Comparison of ENCODE assay signal across 9 cellular contexts in genomic region chr9:124040186-124040920, GRCh38. TPM values are rescaled to one million over a fixed set of nuclear protein-coding genes. Genes with fewer than 3 reads are reported as not detected.
DNase-seq lines count a peak whose midpoint lies in the region; ATAC-seq, FAIRE-seq and TF ChIP-seq lines count a peak whose summit lies in the region.
"Had no signal": no experiment of that assay in that cellular context is flagged by ENCODE, and none has a peak within 500 bp of the region (broad histone marks: within the 10 kb centered on the region; RNA-seq: fewer than 3 reads in every experiment).

No MANE protein-coding gene starts in this region.

- POLR2A ChIA-PET in A549 (lab: Yijun Ruan, JAX): interaction anchor here (0.6 kb wide), 1 partner anchor 79 kb away, joined by 3 read pairs; no protein-coding TSS in a partner anchor
- POLR2A ChIA-PET in HEK293 (lab: Yijun Ruan, JAX): interaction anchor here (0.6 to 1.5 kb wide), 6 partner anchors 15 to 991 kb away, joined by 3 to 5 read pairs (median 4); partner anchors contain the start of gene LHX2
- POLR2A ChIA-PET in MCF 10A (lab: Yijun Ruan, JAX): interaction anchor here (1.1 kb wide), 1 partner anchor 313 kb away, joined by 3 read pairs; no protein-coding TSS in a partner anchor

- no TSS peak for BruUV-seq in MCF 10A (replicated peaks; lab: Mats Ljungman, UMichigan)

- H3K36me3 ChIP-seq in HEK293 (ENCODE audit: control insufficient read depth in 2 of 2, insufficient read depth in 1 of 2, low read length in 2 of 2): no peaks in the 10 kb centered on the region

- H3K36me3 Mint-ChIP-seq in MCF 10A (ENCODE audit: insufficient read depth, unreplicated experiment): no peaks in the 10 kb centered on the region
- no peaks in the 10 kb centered on the region for H3K36me3 Mint-ChIP-seq in mesothelial cell of epicardium

- ATAC-seq in A549: peak; percentile 26 to 51; a peak in 4 of 6 replicates

- TF ChIP-seq EP300 in A549 (IDR thresholded peaks at IDR 0.05): no peak

- peak overlapping the region; percentile 60 for H3K4me3 ChIP-seq in A549
- peak overlapping the region; percentile 38 for H3K4me3 ChIP-seq in HEK293 (ENCODE audit: low read depth, low read length)

- H3K4me1 ChIP-seq in A549 (peaks cover 11% of the 10 kb centered on the region; the same call in 2 of the 3 replicates), HEK293 (ENCODE audit: control insufficient read depth, insufficient read depth, low read length) (peaks cover 2% of the 10 kb centered on the region; the same call in 1 of the 2 replicates)

- H3K27ac Mint-ChIP-seq in MCF 10A (ENCODE audit: low read depth, unreplicated experiment) (no peak overlapping the region), mesothelial cell of epicardium (no peak overlapping the region)

- H3K27me3 Mint-ChIP-seq in MCF 10A (ENCODE audit: insufficient read depth, unreplicated experiment) (peaks cover 35% of the 10 kb centered on the region), mesothelial cell of epicardium (ENCODE audit: low read depth) (peaks cover 89% of the 10 kb centered on the region)

- H3K9me3 Mint-ChIP-seq in MCF 10A (ENCODE audit: unreplicated experiment) (no peaks in the 10 kb centered on the region), mesothelial cell of epicardium (no peaks in the 10 kb centered on the region)

- 67% methylated on average over 16 of the region's 21 CpGs for WGBS in A549 (ENCODE audit: missing lambda C conversion rate)

- TF ChIP-seq RAD21 in A549 (conservative IDR thresholded peaks at IDR 0.05 in 1 of 2, IDR thresholded peaks at IDR 0.05 in 1 of 2): no peak

- H3K27ac ChIP-seq in A549: peak overlapping the region; percentile 76 to 85
- H3K27ac ChIP-seq in HEK293 (ENCODE audit: extremely low read depth, low read depth, low read length): no peak overlapping the region; the same call in 1 of the 2 replicates

- no peak for TF ChIP-seq POLR2A in A549 (IDR thresholded peaks at IDR 0.05; ENCODE audit: low read length)

- H3K4me3 Mint-ChIP-seq in MCF 10A (ENCODE audit: unreplicated experiment) (peak overlapping the region; percentile 22), mesothelial cell of epicardium (peak overlapping the region; percentile 41)

- H3K4me1 Mint-ChIP-seq in MCF 10A (ENCODE audit: insufficient read depth, unreplicated experiment) (peaks cover 7% of the 10 kb centered on the region), mesothelial cell of epicardium (peaks cover 9% of the 10 kb centered on the region)

- H3K9me3 ChIP-seq in A549 (no peaks in the 10 kb centered on the region), HEK293 (ENCODE audit: control insufficient read depth, insufficient read depth, low read depth, low read length) (no peaks in the 10 kb centered on the region)

- CTCF ChIA-PET in A549 (lab: Yijun Ruan, JAX): interaction anchor here (0.7 to 6.6 kb wide), 82 partner anchors 8 to 686 kb away, joined by 3 to 160 read pairs (median 4); partner anchors contain the start of gene LHX2
- CTCF ChIA-PET in HEK293 (lab: Yijun Ruan, JAX): interaction anchor here (0.5 to 5.5 kb wide), 43 partner anchors 9 to 1403 kb away, joined by 3 to 64 read pairs (median 5); no protein-coding TSS in a partner anchor
- CTCF ChIA-PET in MCF 10A (lab: Yijun Ruan, JAX): interaction anchor here (0.5 to 1.8 kb wide), 18 partner anchors 11 to 498 kb away, joined by 3 to 7 read pairs (median 4); no protein-coding TSS in a partner anchor

- intact Hi-C loops in MCF 10A (cut with micrococcal nuclease): loop anchor here (1.0 to 2.0 kb wide), 2 partner anchors 316 to 496 kb away; no protein-coding TSS in a partner anchor

- TF ChIP-seq CTCF in A549 (IDR thresholded peaks at IDR 0.05) (no peak), HEK293 (tag by site-specific recombination; IDR thresholded peaks at IDR 0.05) (no peak), MCF 10A (IDR thresholded peaks at IDR 0.05; ENCODE audit: unreplicated experiment) (no peak), mesothelial cell of epicardium (IDR thresholded peaks at IDR 0.05; ENCODE audit: unreplicated experiment) (no peak), GM20000 (IDR thresholded peaks at IDR 0.05; ENCODE audit: extremely low read depth, missing control alignments) (no peak)

- H3K4me2 ChIP-seq in A549: peak overlapping the region; percentile 93

- DNase-seq in A549 (ENCODE audit: low read depth in 1 of 2, low spot score in 1 of 2) (no peak), MCF 10A (ENCODE audit: unreplicated experiment) (peak; percentile 13), mesothelial cell of epicardium (ENCODE audit: low spot score in 2 of 2, unreplicated experiment in 2 of 2) (no peak), GM19239 (ENCODE audit: insufficient read length, low spot score) (no peak), GDM1 (lab: John Stamatoyannopoulos, UW) (no peak), cortex of kidney (lab: John Stamatoyannopoulos, UW) (no peak), GM20000 (ENCODE audit: low spot score) (no peak)

- no peak for FAIRE-seq in A549 (lab: Jason Lieb, UNC)
- FAIRE-seq in GM19239 (lab: Jason Lieb, UNC): no peak

TF ChIP-seq in A549, 52 proteins besides CTCF, POLR2A, EP300 and RAD21:
- TF ChIP-seq NR3C1 (IDR thresholded peaks at IDR 0.05): no peak
- TF ChIP-seq MAZ (IDR thresholded peaks at IDR 0.05; ENCODE audit: borderline replicate concordance, low read depth, low read length): no peak
- no peak for TF ChIP-seq HOXB5 (CRISPR knock-in tag; IDR thresholded peaks at IDR 0.05)
- no peak for TF ChIP-seq SREBF2 (IDR thresholded peaks at IDR 0.05)
- TF ChIP-seq HOXB13 (CRISPR knock-in tag; IDR thresholded peaks at IDR 0.05; ENCODE audit: low read depth): no peak
- TF ChIP-seq HEYL (CRISPR knock-in tag; IDR thresholded peaks at IDR 0.05): no peak
- TF ChIP-seq MAX (IDR thresholded peaks at IDR 0.05): no peak
- TF ChIP-seq ELK1 (IDR thresholded peaks at IDR 0.05; ENCODE audit: low read depth, low read length): no peak
- no peak for TF ChIP-seq FOXS1 (CRISPR knock-in tag; IDR thresholded peaks at IDR 0.05)
- no peak for TF ChIP-seq RCOR1 (IDR thresholded peaks at IDR 0.05; ENCODE audit: low read depth, low read length)
- no peak for TF ChIP-seq TP53 (CRISPR knock-in tag; IDR thresholded peaks at IDR 0.05)
- no peak for TF ChIP-seq KDM5A (IDR thresholded peaks at IDR 0.05)
- TF ChIP-seq CBX8 (IDR thresholded peaks at IDR 0.05): no peak

TF ChIP-seq in HEK293, 187 proteins besides CTCF, POLR2A, EP300 and RAD21 (continues in another document):
- no peak for TF ChIP-seq ZNF423 (tag by site-specific recombination; IDR thresholded peaks at IDR 0.05)
- TF ChIP-seq ZNF112 (tag by site-specific recombination; IDR thresholded peaks at IDR 0.05): no peak
- TF ChIP-seq ZNF24 (tag by site-specific recombination; IDR thresholded peaks at IDR 0.05): no peak
- no peak for TF ChIP-seq ZNF670 (tag by site-specific recombination; IDR thresholded peaks at IDR 0.05; ENCODE audit: low read depth)
- no peak for TF ChIP-seq ZNF280D (tag by site-specific recombination; IDR thresholded peaks at IDR 0.05)
- no peak for TF ChIP-seq ZNF114 (tag by site-specific recombination; IDR thresholded peaks at IDR 0.05)
- no peak for TF ChIP-seq ZNF513 (tag by site-specific recombination; IDR thresholded peaks at IDR 0.05)
- no peak for TF ChIP-seq REPIN1 (tag by site-specific recombination; IDR thresholded peaks at IDR 0.05; ENCODE audit: low read depth)
- no peak for TF ChIP-seq ZNF311 (tag by site-specific recombination; IDR thresholded peaks at IDR 0.05; ENCODE audit: borderline replicate concordance)
- no peak for TF ChIP-seq TCF7L2 (IDR thresholded peaks at IDR 0.05; ENCODE audit: borderline replicate concordance, low read depth, low read length)

RNA-seq across cellular contexts. Expression of gene LHX2, which starts 28.8 kb away (rescaled TPM):
- polyA plus RNA-seq in A549 (2011; rRNA removed): 2.4 and 2.9 TPM in 2 replicates
- polyA plus RNA-seq in A549 (2012; cell fraction: cytosol; rRNA removed): 8.7 and 11.5 TPM in 2 replicates
- 11.0 and 12.4 TPM in 2 replicates for polyA plus RNA-seq in A549 (2012; cell fraction: nucleus; rRNA removed)
- 4.1 to 4.6 TPM (median 4.4 TPM) in 3 replicates for polyA plus RNA-seq in A549 (2017; fragmentation: RNase III; extraction: RNeasy Plus Mini Kit Qiagen cat#74134 plus additional on column Dnase treatment)
- polyA minus RNA-seq in A549 (2011; rRNA and poly(A)+ RNA removed): 2.0 and 4.1 TPM in 2 replicates
- 0.20 and 0.63 TPM in 2 replicates for total RNA-seq in MCF 10A (2022)
- total RNA-seq in mesothelial cell of epicardium: not detected in 3 replicates
- total RNA-seq: dermis microvascular lymphatic vessel endothelial cell had no signal
